ENCODE assay signal across 15 cellular contexts in the genomic region with DNA sequence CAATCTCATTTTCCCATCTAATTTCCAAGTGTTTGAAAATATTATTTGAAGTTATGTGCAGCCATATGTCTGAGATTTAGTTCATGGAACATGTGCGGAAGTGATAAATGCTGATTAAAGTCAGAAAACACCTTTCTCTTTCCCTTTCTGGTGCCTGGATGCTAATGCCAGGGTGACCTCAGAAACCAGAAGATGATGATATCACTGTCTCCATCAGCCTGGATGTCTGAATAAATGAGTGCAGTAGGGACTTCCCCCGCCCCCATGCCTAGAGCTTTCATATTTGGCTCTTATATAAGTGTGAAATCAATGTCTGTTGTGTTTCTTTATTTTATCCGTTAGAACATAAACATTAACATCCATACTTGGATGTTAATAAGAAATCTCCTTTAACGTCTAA.
DNase-seq lines count a peak whose midpoint lies in the region; ATAC-seq and TF ChIP-seq lines count a peak whose summit lies in the region.
"Had no signal": no experiment of that assay in that cellular context is flagged by ENCODE, and none has a peak within 500 bp of the region (broad histone marks: within the 10 kb centered on the region; RNA-seq: fewer than 3 reads in every experiment).

No MANE protein-coding gene starts in this region.

- no peaks in the 10 kb centered on the region for H3K9me3 ChIP-seq in MM.1S (replicated peaks; ENCODE audit: insufficient read depth, low read length)
- H3K9me3 ChIP-seq: suprapubic skin had no signal

- H3K27me3 ChIP-seq in MM.1S (replicated peaks; ENCODE audit: insufficient read depth, low read length) (no peaks in the 10 kb centered on the region), H7 (ENCODE audit: control insufficient read depth, insufficient read depth, low read length) (no peaks in the 10 kb centered on the region)
- H3K27me3 ChIP-seq: suprapubic skin had no signal

- H3K36me3 ChIP-seq in MM.1S (replicated peaks; ENCODE audit: insufficient read depth, low read length), result no peaks in the 10 kb centered on the region
- H3K36me3 ChIP-seq in H7 (replicated peaks; ENCODE audit: control insufficient read depth, insufficient read depth, low read length), result no peaks in the 10 kb centered on the region
- H3K36me3 ChIP-seq: suprapubic skin had no signal

- H3K4me3 ChIP-seq in MM.1S (ENCODE audit: low read length), result no peak overlapping the region
- no peak overlapping the region for H3K4me3 ChIP-seq in H7 (ENCODE audit: insufficient read depth, low read depth, low read length)
- H3K4me3 ChIP-seq: lung, suprapubic skin had no signal

- H2AFZ ChIP-seq in MM.1S (ENCODE audit: low read length), result no peak overlapping the region

- no peaks in the 10 kb centered on the region for H4K20me1 ChIP-seq in MM.1S (ENCODE audit: insufficient read depth, low read length)

- DNase-seq in activated naive CD4-positive, alpha-beta T cell treated with Interleukin-2 at 50 U/mL for 16 hours, result peak; percentile 6
- DNase-seq in activated naive CD4-positive, alpha-beta T cell treated with anti-CD3 and anti-CD28 coated beads, Interleukin-2, amount 50 U/mL, for 16 hours, result no peak
- peak; percentile 66 for DNase-seq in MM.1S
- peak; percentile 52 for DNase-seq in iris pigment epithelial cell (ENCODE audit: low read depth)
- peak; percentile 46 for DNase-seq in stimulated activated naive CD8-positive, alpha-beta T cell treated with anti-CD3 and anti-CD28 coated beads, Interleukin-15, Interleukin-2, amounts not matched to agents 100 U/mL and 50 U/mL, for 24 hours
- DNase-seq in erythroblast (lab: John Stamatoyannopoulos, UW), result no peak
- DNase-seq in H7, result no peak
- DNase-seq: caudate nucleus, KBM-7, NCI-H1417 treated with DMSO at 0.1 percent for 48 hours, NCI-H510A had no signal

- ATAC-seq in stimulated activated naive CD8-positive, alpha-beta T cell treated with anti-CD3 and anti-CD28 coated beads, Interleukin-15, Interleukin-2, amounts not matched to agents 100 U/mL and 50 U/mL, for 24 hours, result peak; percentile 78
- ATAC-seq in GM18873 (IDR thresholded peaks at IDR 0.05; ENCODE audit: low FRiP score, unreplicated experiment), result no peak
- ATAC-seq: HCT116 had no signal

- no peak overlapping the region for H3K4me2 ChIP-seq in MM.1S (ENCODE audit: low read depth, low read length)

- H3K9me2 ChIP-seq in MM.1S (replicated peaks; ENCODE audit: insufficient read depth, low read length), result no peaks in the 10 kb centered on the region

- peaks cover 29% of the 10 kb centered on the region for H3K4me1 ChIP-seq in MM.1S (ENCODE audit: low read length)
- H3K4me1 ChIP-seq: suprapubic skin had no signal

- no peak overlapping the region for H3K9ac ChIP-seq in MM.1S (ENCODE audit: low read length)

- H3K79me2 ChIP-seq in MM.1S (ENCODE audit: low read length), result no peaks in the 10 kb centered on the region

- H3K27ac ChIP-seq in MM.1S (ENCODE audit: low read length), result no peak overlapping the region
- H3K27ac ChIP-seq: suprapubic skin had no signal

- TF ChIP-seq POLR2A in erythroblast (IDR thresholded peaks at IDR 0.05; ENCODE audit: low read length), result no peak

- TF ChIP-seq CTCF in MM.1S (IDR thresholded peaks at IDR 0.05; ENCODE audit: low read length), result no peak

- peaks cover 7% of the 10 kb centered on the region; the same call in 1 of the 2 replicates for H3F3A ChIP-seq in MM.1S (ENCODE audit: insufficient read depth, low read length)

Comparison
In these comparisons a context has a peak if more than half of its experiments do, and no peak if none do; other contexts are left out.
1. DNase-seq: peak in activated naive CD4-positive, alpha-beta T cell treated with Interleukin-2 at 50 U/mL for 16 hours (single experiment), MM.1S (single experiment), iris pigment epithelial cell (single experiment) and stimulated activated naive CD8-positive, alpha-beta T cell treated with anti-CD3 and anti-CD28 coated beads, Interleukin-15, Interleukin-2, amounts not matched to agents 100 U/mL and 50 U/mL, for 24 hours (single experiment); none in activated naive CD4-positive, alpha-beta T cell treated with anti-CD3 and anti-CD28 coated beads, Interleukin-2, amount 50 U/mL, for 16 hours (single experiment), erythroblast (0 of 2) and H7 (single experiment).